Comparison of ENCODE assay signal across 8 cellular contexts in the genomic region with DNA sequence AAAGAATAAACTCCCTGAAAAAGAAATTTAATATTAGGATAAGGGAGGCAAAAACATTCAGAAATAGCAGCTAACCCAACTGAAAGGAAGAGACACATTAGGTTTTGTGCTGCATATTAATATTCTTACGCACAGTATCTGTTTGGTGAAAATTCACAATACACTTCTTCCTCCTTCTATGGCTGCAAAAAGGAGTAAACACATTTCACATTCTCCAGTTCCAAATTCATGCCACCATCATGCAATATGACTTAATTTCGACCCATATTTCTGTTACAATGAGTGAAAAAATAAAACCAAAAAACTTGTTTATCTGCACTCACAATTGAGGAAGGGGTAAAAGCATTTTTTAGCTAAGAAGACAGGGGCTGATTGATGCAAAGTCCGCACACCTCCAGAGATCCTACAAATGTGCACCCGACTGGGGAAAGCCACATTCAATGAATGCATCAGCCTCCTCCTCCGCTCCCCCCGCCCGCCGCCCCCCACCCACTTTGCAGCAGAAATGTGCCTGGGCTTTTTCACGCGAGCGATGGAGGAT. TPM values are rescaled to one million over a fixed set of nuclear protein-coding genes. Genes with fewer than 3 reads are reported as not detected.
DNase-seq lines count a peak whose midpoint lies in the region; ATAC-seq, FAIRE-seq and TF ChIP-seq lines count a peak whose summit lies in the region.

No MANE protein-coding gene starts in this region.

- H3K4me2 ChIP-seq in GM12878 (ENCODE audit: control insufficient read depth, insufficient read depth) = peak overlapping the region; percentile 26

- SMC1A ChIA-PET in GM12878 (lab: Charles Lee; ENCODE audit: uncharacterized antibody, unreplicated experiment) = no interaction called here

- H3K9me3 ChIP-seq in CD8-positive, alpha-beta memory T cell (ENCODE audit: low read length) = no peaks in the 10 kb centered on the region
- peaks cover 5% of the 10 kb centered on the region; the same call in 2 of the 3 replicates for H3K9me3 ChIP-seq in GM12878 (replicated peaks; ENCODE audit: control insufficient read depth, insufficient read depth, low read length)
- no peaks in the 10 kb centered on the region for H3K9me3 ChIP-seq in lower lobe of right lung

- peaks cover 48 to 69% (median 60%) of the 10 kb centered on the region in 3 donors for H3K4me1 Mint-ChIP-seq in CD8-positive, alpha-beta memory T cell

- CTCF ChIA-PET in CD8-positive, alpha-beta memory T cell (lab: Charles Lee) = interaction anchor here (1.0 to 1.6 kb wide), 3 partner anchors 9 to 40 kb away, joined by 3 read pairs; no protein-coding TSS in a partner anchor
- CTCF ChIA-PET in GM12878 (lab: Yijun Ruan, JAX) = interaction anchor here (0.8 kb wide), 1 partner anchor 35 kb away, joined by 3 read pairs; no protein-coding TSS in a partner anchor

- H3K36me3 Mint-ChIP-seq in CD8-positive, alpha-beta memory T cell = peaks cover 0 to 19% (median 6%) of the 10 kb centered on the region in 3 donors

- no peak for TF ChIP-seq EP300 in GM12878 (IDR thresholded peaks at IDR 0.05; ENCODE audit: borderline replicate concordance in 1 of 2, control insufficient read depth in 1 of 2, low read depth in 2 of 2, low read length in 2 of 2)

- peak overlapping the region; percentile 68 to 95 (median 88) for H3K27ac Mint-ChIP-seq in CD8-positive, alpha-beta memory T cell

- H2AFZ ChIP-seq in GM12878 (ENCODE audit: control insufficient read depth, low read depth, low read length) = no peak overlapping the region

- TF ChIP-seq POLR2A in GM12878 (IDR thresholded peaks at IDR 0.05; ENCODE audit: low read depth, low read length) = no peak

- TF ChIP-seq RAD21 in GM12878 (IDR thresholded peaks at IDR 0.05; ENCODE audit: insufficient read depth, low read depth, low read length) = no peak

- no peaks in the 10 kb centered on the region for H3K9me3 Mint-ChIP-seq in CD8-positive, alpha-beta memory T cell

- peak overlapping the region; percentile 69 for H3K9ac ChIP-seq in GM12878 (ENCODE audit: control insufficient read depth, insufficient read depth, low read length)

- no peaks in the 10 kb centered on the region for H3K27me3 ChIP-seq in CD8-positive, alpha-beta memory T cell (ENCODE audit: insufficient read depth, low read length, poor library complexity, severe bottlenecking)
- no peaks in the 10 kb centered on the region for H3K27me3 ChIP-seq in GM12878 (replicated peaks in 1 of 2; ENCODE audit: control insufficient read depth in 2 of 2, insufficient read depth in 2 of 2, low read length in 1 of 2)
- no peaks in the 10 kb centered on the region for H3K27me3 ChIP-seq in lower lobe of right lung (ENCODE audit: low read depth)

- TF ChIP-seq CTCF in GM12878 (IDR thresholded peaks at IDR 0.05 in 2 of 3, conservative IDR thresholded peaks at IDR 0.05 in 1 of 3; ENCODE audit: control insufficient read depth in 2 of 3, extremely low read depth in 1 of 3, insufficient read depth in 1 of 3, low read depth in 3 of 3, low read length in 3 of 3) (no peak), lower lobe of right lung (IDR thresholded peaks at IDR 0.05) (no peak)

- H3K4me3 ChIP-seq in CD8-positive, alpha-beta memory T cell (ENCODE audit: low read length) = peak overlapping the region; percentile 14
- H3K4me3 ChIP-seq in GM12878 (peak overlapping the region; percentile 87), lower lobe of right lung (peak overlapping the region; percentile 68), urinary bladder (ENCODE audit: low read depth, low read length) (peak overlapping the region; percentile 97)

- BruUV-seq in GM12878 (replicated peaks; lab: Mats Ljungman, UMichigan) = no TSS peak

- POLR2A ChIA-PET in CD8-positive, alpha-beta memory T cell (lab: Charles Lee) = interaction anchor here (0.7 kb wide), 1 partner anchor 249 kb away, joined by 5 read pairs; no protein-coding TSS in a partner anchor
- POLR2A ChIA-PET in GM12878 (lab: Charles Lee) = no interaction called here

- RAD21 ChIA-PET in GM12878 (lab: Charles Lee; ENCODE audit: unreplicated experiment) = no interaction called here

- in situ Hi-C loops in GM12878 (cut with MboI) = no loop called here

- H3K4me3 Mint-ChIP-seq in CD8-positive, alpha-beta memory T cell = peak overlapping the region; percentile 85 to 97 (median 94)

- under 1% methylated on average over 11 of the region's 11 CpGs for WGBS in GM12878 (ENCODE audit: insufficient coverage, insufficient replicate concordance, low lambda C conversion rate, missing lambda C conversion rate)
- under 1% methylated on average over 11 of the region's 11 CpGs for WGBS in urinary bladder

- peaks cover 72% of the 10 kb centered on the region for H3K79me2 ChIP-seq in GM12878 (ENCODE audit: control insufficient read depth, insufficient read depth, low read length)

- ATAC-seq in GM12878 = no peak
- no peak for ATAC-seq in lower lobe of right lung
- ATAC-seq in HG02571 (IDR thresholded peaks at IDR 0.05; ENCODE audit: unreplicated experiment) = no peak

- no peaks in the 10 kb centered on the region for H3K36me3 ChIP-seq in CD8-positive, alpha-beta memory T cell (ENCODE audit: insufficient read depth, low read length)
- peaks cover 0 to 4% of the 10 kb centered on the region in 2 experiments; a peak in 1 of 4 replicates for H3K36me3 ChIP-seq in GM12878 (ENCODE audit: control insufficient read depth in 2 of 2, insufficient read depth in 2 of 2, low read length in 1 of 2)
- no peaks in the 10 kb centered on the region for H3K36me3 ChIP-seq in lower lobe of right lung
- no peaks in the 10 kb centered on the region for H3K36me3 ChIP-seq in urinary bladder (ENCODE audit: insufficient read depth)

- no peak for DNase-seq in CD8-positive, alpha-beta memory T cell
- DNase-seq in KG1 (lab: John Stamatoyannopoulos, UW) (peak; percentile 35), GM12878 (ENCODE audit: low read depth, low spot score) (no peak), lower lobe of right lung (no peak), NCI-H1105 treated with DMSO at 0.1 percent for 48 hours (lab: John Stamatoyannopoulos, UW) (no peak), EL (no peak)

- H3K27ac ChIP-seq in CD8-positive, alpha-beta memory T cell (ENCODE audit: low read depth, low read length) = peak overlapping the region; percentile 27
- H3K27ac ChIP-seq in GM12878 (ENCODE audit: control insufficient read depth, insufficient read depth) = peak overlapping the region; percentile 91
- peak overlapping the region; percentile 58 for H3K27ac ChIP-seq in lower lobe of right lung
- no peak overlapping the region for H3K27ac ChIP-seq in urinary bladder (ENCODE audit: low read depth)

- H3K4me1 ChIP-seq in CD8-positive, alpha-beta memory T cell (ENCODE audit: insufficient read depth, low read length) = peaks cover 25% of the 10 kb centered on the region
- H3K4me1 ChIP-seq in GM12878 (ENCODE audit: control insufficient read depth, insufficient read depth, low read length) (peaks cover 7% of the 10 kb centered on the region), lower lobe of right lung (peaks cover 32% of the 10 kb centered on the region), urinary bladder (ENCODE audit: insufficient read depth) (no peaks in the 10 kb centered on the region)

- intact Hi-C loops in GM12878 (cut with micrococcal nuclease; ENCODE audit: unreplicated experiment) = loop anchor here (5.0 to 10.0 kb wide), 3 partner anchors 55 to 248 kb away; a partner anchor contains a TSS
- intact Hi-C loops in lower lobe of right lung (cut with DNase I) = loop anchor here (10.0 kb wide), 1 partner anchor 182 kb away; no protein-coding TSS in a partner anchor

- no peaks in the 10 kb centered on the region for H3K27me3 Mint-ChIP-seq in CD8-positive, alpha-beta memory T cell

- H4K20me1 ChIP-seq in GM12878 (ENCODE audit: control insufficient read depth, insufficient read depth) = no peaks in the 10 kb centered on the region

- FAIRE-seq in GM12878 (lab: Jason Lieb, UNC) = peak; percentile 18

TF ChIP-seq in GM12878, 131 proteins besides CTCF, POLR2A, EP300 and RAD21:
- TF ChIP-seq, protein P1, sequence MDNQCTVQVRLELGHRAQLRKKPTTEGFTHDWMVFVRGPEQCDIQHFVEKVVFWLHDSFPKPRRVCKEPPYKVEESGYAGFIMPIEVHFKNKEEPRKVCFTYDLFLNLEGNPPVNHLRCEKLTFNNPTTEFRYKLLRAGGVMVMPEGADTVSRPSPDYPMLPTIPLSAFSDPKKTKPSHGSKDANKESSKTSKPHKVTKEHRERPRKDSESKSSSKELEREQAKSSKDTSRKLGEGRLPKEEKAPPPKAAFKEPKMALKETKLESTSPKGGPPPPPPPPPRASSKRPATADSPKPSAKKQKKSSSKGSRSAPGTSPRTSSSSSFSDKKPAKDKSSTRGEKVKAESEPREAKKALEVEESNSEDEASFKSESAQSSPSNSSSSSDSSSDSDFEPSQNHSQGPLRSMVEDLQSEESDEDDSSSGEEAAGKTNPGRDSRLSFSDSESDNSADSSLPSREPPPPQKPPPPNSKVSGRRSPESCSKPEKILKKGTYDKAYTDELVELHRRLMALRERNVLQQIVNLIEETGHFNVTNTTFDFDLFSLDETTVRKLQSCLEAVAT (IDR thresholded peaks at IDR 0.05) = peak; percentile 36; the same call in 1 of the 2 replicates
- no peak for TF ChIP-seq ATF7 (IDR thresholded peaks at IDR 0.05; ENCODE audit: low read depth)

RNA-seq across cellular contexts. Expression of a gene that starts 1.0 kb away (rescaled TPM):
- 10 to 100 TPM; 30.3 to 35.2 TPM for total RNA-seq in CD8-positive, alpha-beta memory T cell
- 3.5 TPM for polyA plus RNA-seq in CD8-positive, alpha-beta memory T cell
- total RNA-seq in GM12878 (2013; cell fraction: nucleolus; rRNA removed) = 33.7 and 34.2 TPM in 2 replicates
- total RNA-seq in GM12878 (2014; rRNA removed) (11.3 and 12.0 TPM in 2 replicates), GM12878 (2014; rRNA removed; fragmentation: Illumina TruSeq; extraction: Trizol) (10.6 and 11.2 TPM in 2 replicates), GM12878 (2021) (26.5 and 31.4 TPM in 2 replicates), lower lobe of right lung (17.2 TPM), urinary bladder (16.0 TPM)
- 6.1 TPM for polyA plus RNA-seq in GM12878 (2011; ENCODE audit: low read depth)
- polyA plus RNA-seq in GM12878 (2011; rRNA removed) (11.0 and 13.0 TPM in 2 replicates), GM12878 (2014; fragmentation: Illumina TruSeq; extraction: Trizol) (24.6 and 27.0 TPM in 2 replicates), GM12878 (2014; fragmentation: Nextera tagmentation; extraction: Ambion mirVana) (1 to 10 TPM; 3.2 to 4.0 TPM), GM12878 (2014; rRNA removed) (10.1 and 11.8 TPM in 2 replicates), GM12878 (2016; fragmentation: Nextera tagmentation; extraction: Ambion mirVana) (1 to 10 TPM; 7.6 to 8.5 TPM), urinary bladder (4.5 TPM)
- polyA plus RNA-seq in GM12878 (2011; cell fraction: cytosol; rRNA removed) = 10.1 and 13.2 TPM in 2 replicates
- 15.2 and 15.7 TPM in 2 replicates for polyA plus RNA-seq in GM12878 (2011; cell fraction: nucleus; rRNA removed)
- polyA plus RNA-seq in GM12878 (2012) = 6.4 and 8.5 TPM in 2 replicates
- polyA minus RNA-seq in GM12878 (2011; rRNA and poly(A)+ RNA removed) = 37.4 and 45.0 TPM in 2 replicates
- polyA minus RNA-seq in GM12878 (2011; cell fraction: cytosol; rRNA and poly(A)+ RNA removed) = 13.4 and 17.7 TPM in 2 replicates
- 8.0 and 11.8 TPM in 2 replicates for polyA minus RNA-seq in GM12878 (2011; cell fraction: nucleus; rRNA and poly(A)+ RNA removed)

Comparison
In these comparisons a context has a peak if more than half of its experiments do, and no peak if none do; other contexts are left out.
1. H3K4me3 ChIP-seq: peak in every context shown above with its lines; median percentile 97 in urinary bladder; 87 in GM12878; 68 in lower lobe of right lung; 14 in CD8-positive, alpha-beta memory T cell.